ENCODE assay signal across 34 cellular contexts in genomic region chr20:21601799-21602198, GRCh38.
"Had no signal": no experiment of that assay in that cellular context is flagged by ENCODE, and none has a peak within 500 bp of the region (broad histone marks: within the 10 kb centered on the region; RNA-seq: fewer than 3 reads in every experiment).

No MANE protein-coding gene starts in this region.

- H3K4me1 ChIP-seq: adrenal gland, body of pancreas, breast epithelium had no signal

- H3K27ac ChIP-seq: adrenal gland, body of pancreas, brain microvascular endothelial cell, breast epithelium, VCaP had no signal

- H3K9me3 ChIP-seq: adrenal gland had no signal

- H3K4me3 ChIP-seq: adrenal gland, body of pancreas, breast epithelium had no signal

- H3K36me3 ChIP-seq: adrenal gland, brain microvascular endothelial cell, breast epithelium had no signal

- H3K27me3 ChIP-seq: adrenal gland, body of pancreas, brain microvascular endothelial cell, breast epithelium had no signal

- FAIRE-seq: astrocyte, colon, TTC549 had no signal

- ATAC-seq: activated CD8-positive, alpha-beta T cell treated with anti-CD3 and anti-CD28 coated beads for 36 hours; activated naive CD4-positive, alpha-beta T cell treated with anti-CD3 and anti-CD28 coated beads, Interleukin-2, amount 50 U/mL, for 72 hours; activated T-cell treated with anti-CD3 and anti-CD28 coated beads, Interleukin-2, amount 50 U/mL, for 4 hours; activated T-cell treated with anti-CD3 and anti-CD28 coated beads, Interleukin-2, amount 50 U/mL, for 72 hours; activated T-helper 17 cell treated with anti-CD3 and anti-CD28 coated beads, Interleukin-2, amount 50 U/mL, for 72 hours; body of pancreas had no signal

- DNase-seq: activated B cell treated with CpG ODN at 0.5 μM for 24 hours; activated CD4-positive, alpha-beta memory T cell treated with anti-CD3 and anti-CD28 coated beads for 36 hours; activated CD4-positive, alpha-beta T cell treated with anti-CD3 and anti-CD28 coated beads for 4 hours; activated CD4-positive, alpha-beta T cell treated with anti-CD3 and anti-CD28 coated beads, Interleukin-2, amount 10 ng/mL, durations not matched to agents 24 days and 14 days; activated CD4-positive, alpha-beta T cell treated with anti-CD3 and anti-CD28 coated beads, Interleukin-2, amount 50 U/mL, for 1 hour; activated CD4-positive, alpha-beta T cell treated with anti-CD3 and anti-CD28 coated beads, Interleukin-2, amount 50 U/mL, for 4 hours; activated CD4-positive, CD25-positive, alpha-beta regulatory T cell treated with anti-CD3 and anti-CD28 coated beads, Interleukin-2, amount 50 U/mL, for 72 hours; activated CD8-positive, alpha-beta memory T cell treated with anti-CD3 and anti-CD28 coated beads, Interleukin-2, amount 50 U/mL, for 4 hours; activated CD8-positive, alpha-beta T cell treated with anti-CD3 and anti-CD28 coated beads for 36 hours; activated effector memory CD4-positive, alpha-beta T cell treated with anti-CD3 and anti-CD28 coated beads, Interleukin-2, amount 50 U/mL, for 16 hours; activated gamma-delta T cell treated with Interleukin-2 at 50 U/mL for 16 hours; activated naive CD4-positive, alpha-beta T cell; activated naive CD4-positive, alpha-beta T cell treated with anti-CD3 and anti-CD28 coated beads for 36 hours; activated naive CD4-positive, alpha-beta T cell treated with anti-CD3 and anti-CD28 coated beads, Interleukin-2, amount 50 U/mL, for 16 hours; activated naive CD8-positive, alpha-beta T cell treated with anti-CD3 and anti-CD28 coated beads for 36 hours; activated T-cell treated with anti-CD3 and anti-CD28 coated beads for 4 hours; activated T-cell treated with anti-CD3 and anti-CD28 coated beads, Interleukin-2, amount 50 U/mL, for 1 hour; activated T-cell treated with anti-CD3 and anti-CD28 coated beads, Interleukin-2, amount 50 U/mL, for 4 hours; activated T-cell treated with anti-CD3 and anti-CD28 coated beads, Interleukin-2, amount 50 U/mL, for 72 hours; amniotic stem cell; aorta; body of pancreas; brain microvascular endothelial cell; central memory CD4-positive, alpha-beta T cell; T-helper 2 cell; T-helper 9 cell had no signal
